ENCODE assay signal across 23 cellular contexts in the genomic region with DNA sequence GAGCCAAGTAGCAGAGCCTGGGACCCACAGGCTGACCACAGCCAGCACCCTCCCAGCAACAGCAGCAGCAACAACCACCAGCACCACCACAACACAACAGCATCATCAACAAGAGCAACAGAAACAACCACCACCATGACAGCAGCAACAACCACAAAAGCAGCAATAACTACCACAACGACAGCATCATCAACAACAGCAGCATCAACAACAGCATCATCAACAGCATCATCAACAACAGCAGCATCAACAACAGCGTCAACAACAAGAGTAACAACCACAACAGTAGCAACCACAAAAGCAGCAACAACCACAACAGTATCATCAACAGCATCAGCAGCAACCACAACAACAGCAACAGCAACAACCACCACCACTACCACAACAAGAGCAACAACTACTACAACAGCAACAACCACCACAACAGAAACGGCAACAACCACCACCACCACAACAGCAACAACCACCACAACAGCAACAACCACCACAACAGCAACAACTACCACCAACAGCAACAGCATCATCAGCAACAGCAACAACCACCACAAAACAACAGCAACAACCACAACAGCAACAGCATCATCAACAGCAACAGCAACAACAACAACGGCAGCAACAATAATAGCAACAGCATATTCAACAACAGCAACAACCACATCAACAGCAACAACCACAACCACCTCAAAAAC. TPM values are rescaled to one million over a fixed set of nuclear protein-coding genes. Genes with fewer than 3 reads are reported as not detected.
"Had no signal": no experiment of that assay in that cellular context is flagged by ENCODE, and none has a peak within 500 bp of the region (broad histone marks: within the 10 kb centered on the region; RNA-seq: fewer than 3 reads in every experiment).

No MANE protein-coding gene starts in this region.

- H3K4me2 ChIP-seq: hepatocyte had no signal

- H3K27me3 ChIP-seq: hepatocyte, thyroid gland, vagina had no signal

- FAIRE-seq: islet of Langerhans had no signal

- H3K27ac Mint-ChIP-seq: activated naive CD8-positive, alpha-beta T cell treated with anti-CD3 and anti-CD28 coated beads for 36 hours; endodermal cell; nephron progenitor cell; progenitor cell of endocrine pancreas had no signal

- H3K4me1 ChIP-seq: foreskin keratinocyte, thyroid gland, vagina had no signal

- H2AFZ ChIP-seq: hepatocyte had no signal

- H3K27ac ChIP-seq: dorsolateral prefrontal cortex, foreskin keratinocyte, hepatocyte, thyroid gland, vagina had no signal

- DNase-seq: activated CD4-positive, alpha-beta T cell treated with anti-CD3 and anti-CD28 coated beads, Interleukin-2, amount 50 U/mL, for 1 hour; activated CD8-positive, alpha-beta memory T cell treated with anti-CD3 and anti-CD28 coated beads, Interleukin-2, amount 50 U/mL, for 4 hours; activated naive CD4-positive, alpha-beta T cell; activated naive CD8-positive, alpha-beta T cell treated with anti-CD3 and anti-CD28 coated beads for 36 hours; amniotic stem cell; foreskin keratinocyte; left colon; midbrain; nephron progenitor cell; stimulated activated naive CD4-positive, alpha-beta T cell; thyroid gland had no signal

- H3K36me3 Mint-ChIP-seq: activated naive CD8-positive, alpha-beta T cell treated with anti-CD3 and anti-CD28 coated beads for 36 hours had no signal

- H3K4me3 Mint-ChIP-seq: activated naive CD8-positive, alpha-beta T cell treated with anti-CD3 and anti-CD28 coated beads for 36 hours; endodermal cell; nephron progenitor cell had no signal

- H3K4me1 Mint-ChIP-seq: activated naive CD8-positive, alpha-beta T cell treated with anti-CD3 and anti-CD28 coated beads for 36 hours; endodermal cell had no signal

- H3K36me3 ChIP-seq: thyroid gland, vagina had no signal

- H3K9me3 ChIP-seq: thyroid gland, vagina had no signal

- H3K4me3 ChIP-seq: dorsolateral prefrontal cortex, hepatocyte, lung, thyroid gland, vagina had no signal

- H3K9me3 Mint-ChIP-seq: activated naive CD8-positive, alpha-beta T cell treated with anti-CD3 and anti-CD28 coated beads for 36 hours; endodermal cell; nephron progenitor cell had no signal

- H3K79me2 ChIP-seq: hepatocyte had no signal

RNA-seq across cellular contexts. Expression of a gene that starts 22.1 kb away (rescaled TPM):
- total RNA-seq: activated naive CD8-positive, alpha-beta T cell treated with anti-CD3 and anti-CD28 coated beads for 36 hours; cardiac septum; dorsolateral prefrontal cortex; endodermal cell; epithelial cell of proximal tubule; fibroblast of lung; foreskin keratinocyte; hepatocyte; left colon; lung; osteoblast; progenitor cell of endocrine pancreas; subcutaneous adipose tissue; thyroid gland; vagina had no signal
